ENCODE assay signal across 21 cellular contexts in the genomic region with DNA sequence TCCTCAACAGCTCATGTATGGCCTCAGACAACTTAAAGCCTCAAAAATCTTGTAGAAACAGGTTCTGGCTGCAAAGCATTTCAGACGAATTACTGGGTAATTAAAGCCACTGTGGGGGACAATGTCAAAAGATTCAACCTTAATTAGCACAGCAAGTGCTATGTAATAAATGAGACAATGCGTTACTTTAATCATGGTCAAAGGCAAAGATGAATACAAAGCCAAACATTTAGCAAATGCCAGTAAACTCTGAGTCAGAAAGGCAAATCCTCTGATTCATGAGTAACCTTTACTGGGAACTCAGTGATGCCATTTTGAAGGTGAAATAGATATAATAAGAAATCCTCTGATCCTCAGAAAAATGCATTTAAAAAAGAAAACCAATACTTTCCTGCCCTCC.
DNase-seq lines count a peak whose midpoint lies in the region; ATAC-seq and TF ChIP-seq lines count a peak whose summit lies in the region.
"Had no signal": no experiment of that assay in that cellular context is flagged by ENCODE, and none has a peak within 500 bp of the region (broad histone marks: within the 10 kb centered on the region; RNA-seq: fewer than 3 reads in every experiment).

No MANE protein-coding gene starts in this region.

- no peaks in the 10 kb centered on the region for H3K27me3 ChIP-seq in adrenal gland
- no peaks in the 10 kb centered on the region for H3K27me3 ChIP-seq in fibroblast of lung (ENCODE audit: control insufficient read depth, insufficient read depth, low read length)
- H3K27me3 ChIP-seq: body of pancreas, tibial nerve had no signal

- peaks cover 17% of the 10 kb centered on the region for H3K9me3 Mint-ChIP-seq in HFFc6
- H3K9me3 Mint-ChIP-seq: dendritic cell treated with granulocyte-macrophage colony-stimulating factor and Interleukin-4, amounts not matched to agents 40 ng/mL and 50 ng/mL, for 4 days; stimulated activated naive B cell treated with anti-CD40 and anti-IgM and Interleukin-4, amounts not matched to agents 10 μg/mL and 1 μg/mL and 100 μg/mL, for 72 hours had no signal

- DNase-seq in HFFc6 (peak; percentile 2), adrenal gland (no peak), fibroblast of lung (ENCODE audit: low read depth in 2 of 2) (peak; percentile 33 to 79), stromal cell of bone marrow (ENCODE audit: low read depth) (peak; percentile 57), NCI-H1436 treated with DMSO at 0.1 percent for 48 hours (lab: John Stamatoyannopoulos, UW) (no peak)
- DNase-seq: activated CD4-positive, alpha-beta T cell treated with anti-CD3 and anti-CD28 coated beads, Interleukin-2, amount 10 ng/mL, durations not matched to agents 24 days and 14 days; activated CD8-positive, alpha-beta memory T cell treated with anti-CD3 and anti-CD28 coated beads, Interleukin-2, amount 50 U/mL, for 48 hours; body of pancreas; DMS79; KBM-7; kidney; NCI-H1092 treated with DMSO at 0.1 percent for 48 hours; NCI-H82; stimulated activated CD4-positive, alpha-beta T cell treated with anti-CD3 and anti-CD28 coated beads, Interleukin-15, amount 100 ng/mL, for 24 hours; stimulated activated naive B cell treated with anti-CD40 and anti-IgM and Interleukin-4, amounts not matched to agents 10 μg/mL and 1 μg/mL and 100 μg/mL, for 72 hours had no signal

- no peaks in the 10 kb centered on the region for H3K36me3 ChIP-seq in adrenal gland (replicated peaks in 1 of 2)
- H3K36me3 ChIP-seq in fibroblast of lung (ENCODE audit: control insufficient read depth, insufficient read depth, low read length) = no peaks in the 10 kb centered on the region
- H3K36me3 ChIP-seq: tibial nerve had no signal

- H3K4me2 ChIP-seq in fibroblast of lung (ENCODE audit: extremely low read depth, insufficient read depth, low read length) = no peak overlapping the region

- no peaks in the 10 kb centered on the region for H3K4me1 Mint-ChIP-seq in HFFc6 (ENCODE audit: low read depth)
- H3K4me1 Mint-ChIP-seq: activated CD4-positive, alpha-beta T cell treated with anti-CD3 and anti-CD28 coated beads, Interleukin-2, amount 10 ng/mL, durations not matched to agents 24 days and 14 days; neural crest cell; stimulated activated naive B cell treated with anti-CD40 and anti-IgM and Interleukin-4, amounts not matched to agents 10 μg/mL and 1 μg/mL and 100 μg/mL, for 72 hours had no signal

- TF ChIP-seq POLR2A in adrenal gland (IDR thresholded peaks at IDR 0.05) = no peak

- no peak for ATAC-seq in GM21390 (IDR thresholded peaks at IDR 0.05; ENCODE audit: unreplicated experiment)
- no peak for ATAC-seq in GM18870 (IDR thresholded peaks at IDR 0.05; ENCODE audit: unreplicated experiment)
- ATAC-seq: body of pancreas; Panc1; stimulated activated naive B cell treated with anti-CD40 and anti-IgM and Interleukin-4, amounts not matched to agents 10 μg/mL and 1 μg/mL and 100 μg/mL, for 72 hours had no signal

- no peak overlapping the region for H3K27ac Mint-ChIP-seq in HFFc6
- H3K27ac Mint-ChIP-seq: activated CD4-positive, alpha-beta T cell treated with anti-CD3 and anti-CD28 coated beads, Interleukin-2, amount 10 ng/mL, durations not matched to agents 24 days and 14 days; dendritic cell treated with granulocyte-macrophage colony-stimulating factor and Interleukin-4, amounts not matched to agents 40 ng/mL and 50 ng/mL, for 4 days; stimulated activated naive B cell treated with anti-CD40 and anti-IgM and Interleukin-4, amounts not matched to agents 10 μg/mL and 1 μg/mL and 100 μg/mL, for 72 hours had no signal

- 32 to 45% (median 38%) methylated on average over 2 of the region's 2 CpGs for WGBS in adrenal gland, 4 donors

- H3K9me3 ChIP-seq in adrenal gland (replicated peaks in 1 of 3) (no peaks in the 10 kb centered on the region), fibroblast of lung (ENCODE audit: control insufficient read depth, insufficient read depth, low read depth, low read length) (no peaks in the 10 kb centered on the region)
- H3K9me3 ChIP-seq: body of pancreas, tibial nerve had no signal

- peaks cover 8 to 31% of the 10 kb centered on the region in 2 donors for H3K4me1 ChIP-seq in adrenal gland (replicated peaks in 1 of 2)
- no peaks in the 10 kb centered on the region for H3K4me1 ChIP-seq in fibroblast of lung (ENCODE audit: control insufficient read depth, extremely low read depth, insufficient read depth, low read length)
- H3K4me1 ChIP-seq: body of pancreas, tibial nerve had no signal

- H3K27me3 Mint-ChIP-seq in HFFc6 (ENCODE audit: insufficient read depth) = no peaks in the 10 kb centered on the region
- H3K27me3 Mint-ChIP-seq: activated CD4-positive, alpha-beta T cell treated with anti-CD3 and anti-CD28 coated beads, Interleukin-2, amount 10 ng/mL, durations not matched to agents 24 days and 14 days; dendritic cell treated with granulocyte-macrophage colony-stimulating factor and Interleukin-4, amounts not matched to agents 40 ng/mL and 50 ng/mL, for 4 days; stimulated activated naive B cell treated with anti-CD40 and anti-IgM and Interleukin-4, amounts not matched to agents 10 μg/mL and 1 μg/mL and 100 μg/mL, for 72 hours had no signal

- no peak overlapping the region for H3K4me3 Mint-ChIP-seq in HFFc6
- H3K4me3 Mint-ChIP-seq: activated CD4-positive, alpha-beta T cell treated with anti-CD3 and anti-CD28 coated beads, Interleukin-2, amount 10 ng/mL, durations not matched to agents 24 days and 14 days; dendritic cell treated with granulocyte-macrophage colony-stimulating factor and Interleukin-4, amounts not matched to agents 40 ng/mL and 50 ng/mL, for 4 days; neural crest cell; stimulated activated naive B cell treated with anti-CD40 and anti-IgM and Interleukin-4, amounts not matched to agents 10 μg/mL and 1 μg/mL and 100 μg/mL, for 72 hours had no signal

- no peaks in the 10 kb centered on the region for H3K79me2 ChIP-seq in fibroblast of lung (ENCODE audit: control insufficient read depth, insufficient read depth, low read length)

- H2AFZ ChIP-seq in fibroblast of lung (ENCODE audit: low read length) = no peak overlapping the region

- H3K4me3 ChIP-seq in adrenal gland = peak overlapping the region in 1 of 4 donors; percentile 6
- H3K4me3 ChIP-seq in fibroblast of lung (replicated peaks in 1 of 4; ENCODE audit: control extremely low read depth in 1 of 4, insufficient read depth in 1 of 4, low read depth in 3 of 4, low read length in 4 of 4) = no peak overlapping the region
- H3K4me3 ChIP-seq: body of pancreas, tibial nerve had no signal

- intact Hi-C loops in adrenal gland (cut with DNase I) = no loop called here

- TF ChIP-seq CTCF in HFFc6 (IDR thresholded peaks at IDR 0.05) (no peak), adrenal gland (IDR thresholded peaks at IDR 0.05) (no peak), fibroblast of lung (conservative IDR thresholded peaks at IDR 0.05 in 1 of 2, IDR thresholded peaks at IDR 0.05 in 1 of 2; ENCODE audit: low read depth in 1 of 2, low read length in 2 of 2) (no peak)

- peak overlapping the region in 4 of 5 donors; percentile 39 to 86 (median 64) for H3K27ac ChIP-seq in adrenal gland
- H3K27ac ChIP-seq in fibroblast of lung (ENCODE audit: insufficient read depth, low read length) = peak overlapping the region; percentile 17
- H3K27ac ChIP-seq: body of pancreas, tibial nerve had no signal

- no peaks in the 10 kb centered on the region for H3K36me3 Mint-ChIP-seq in HFFc6 (ENCODE audit: low read depth)
- H3K36me3 Mint-ChIP-seq: stimulated activated naive B cell treated with anti-CD40 and anti-IgM and Interleukin-4, amounts not matched to agents 10 μg/mL and 1 μg/mL and 100 μg/mL, for 72 hours had no signal

- H3K9ac ChIP-seq in fibroblast of lung (ENCODE audit: insufficient read depth, low read length) = no peak overlapping the region

- H4K20me1 ChIP-seq in fibroblast of lung (ENCODE audit: control insufficient read depth, extremely low read depth, insufficient read depth, low read length) = no peaks in the 10 kb centered on the region

Comparison
In these comparisons a context has a peak if more than half of its experiments do, and no peak if none do; other contexts are left out.
1. DNase-seq: peak in HFFc6 (single experiment), fibroblast of lung (2 of 2) and stromal cell of bone marrow (single experiment); none in adrenal gland (0 of 7) and NCI-H1436 treated with DMSO at 0.1 percent for 48 hours (single experiment).